2 cellular contexts compared by ENCODE assay signal in genomic region chr17:71803656-71804284, GRCh38.
TF ChIP-seq lines count a peak whose summit lies in the region.

No MANE protein-coding gene starts in this region.

TF ChIP-seq in GM12878, 131 proteins besides CTCF, POLR2A, EP300 and RAD21 (continued from another document):
- TF ChIP-seq SP1 (IDR thresholded peaks at IDR 0.05; ENCODE audit: low read depth, low read length), result no peak
- no peak for TF ChIP-seq SIN3A (IDR thresholded peaks at IDR 0.05; ENCODE audit: low read depth, low read length)
- TF ChIP-seq MEF2B (IDR thresholded peaks at IDR 0.05; ENCODE audit: partially characterized antibody, poor library complexity, severe bottlenecking), result no peak
- TF ChIP-seq E2F4 (IDR thresholded peaks at IDR 0.05; ENCODE audit: low read depth, low read length), result no peak
- no peak for TF ChIP-seq E4F1 (IDR thresholded peaks at IDR 0.05; ENCODE audit: borderline replicate concordance, partially characterized antibody)
TF ChIP-seq in GM12878: peak in this region for 0.

TF ChIP-seq in HepG2, 621 proteins besides CTCF, POLR2A, EP300 and RAD21 (continued from another document):
- TF ChIP-seq CREBL2 (CRISPR knock-in tag; IDR thresholded peaks at IDR 0.05; ENCODE audit: borderline replicate concordance), result no peak
- TF ChIP-seq MLX (CRISPR knock-in tag; IDR thresholded peaks at IDR 0.05), result no peak
- peak; percentile 26; the same call in 1 of the 2 replicates for TF ChIP-seq KAT2B (IDR thresholded peaks at IDR 0.05; ENCODE audit: borderline replicate concordance, low read depth, low read length)
- TF ChIP-seq ZNF569 (CRISPR knock-in tag; IDR thresholded peaks at IDR 0.05; ENCODE audit: borderline replicate concordance), result no peak
- peak; percentile 59; the same call in 1 of the 2 replicates for TF ChIP-seq AHDC1 (CRISPR knock-in tag; IDR thresholded peaks at IDR 0.05; ENCODE audit: borderline replicate concordance)
- no peak for TF ChIP-seq GATA4 (IDR thresholded peaks at IDR 0.05; ENCODE audit: borderline replicate concordance, low read depth)
TF ChIP-seq in HepG2: peak in this region for 2.
